ENCODE assay signal across 25 cellular contexts in the genomic region with DNA sequence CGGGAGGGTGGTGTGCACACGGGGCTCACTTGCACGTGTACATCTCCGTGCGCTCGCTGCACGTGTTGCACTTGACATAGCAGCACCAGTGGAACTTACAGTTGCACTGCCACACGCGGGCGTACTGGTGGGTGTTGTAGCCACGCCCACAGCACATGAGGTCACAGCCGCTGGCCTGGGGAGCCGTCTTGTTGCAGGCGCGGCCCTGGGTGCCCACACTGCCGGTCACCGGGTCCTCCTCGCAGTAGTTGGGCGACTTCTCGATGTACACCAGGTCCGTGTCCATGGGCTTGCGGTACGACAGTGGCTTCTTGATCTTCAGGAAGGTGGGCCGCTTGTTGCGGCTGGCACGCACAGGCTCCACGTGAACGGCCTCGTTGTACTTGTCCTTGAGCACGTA.
"Had no signal": no experiment of that assay in that cellular context is flagged by ENCODE, and none has a peak within 500 bp of the region (broad histone marks: within the 10 kb centered on the region; RNA-seq: fewer than 3 reads in every experiment).

No MANE protein-coding gene starts in this region.

- H3K27ac Mint-ChIP-seq: activated CD4-positive, alpha-beta memory T cell treated with anti-CD3 and anti-CD28 coated beads for 36 hours; activated CD4-positive, alpha-beta T cell treated with anti-CD3 and anti-CD28 coated beads, Interleukin-2, amount 10 ng/mL, durations not matched to agents 7 days and 5 days; activated naive CD4-positive, alpha-beta T cell treated with anti-CD3 and anti-CD28 coated beads for 36 hours; activated naive CD8-positive, alpha-beta T cell; T-helper 17 cell had no signal

- H3K4me3 Mint-ChIP-seq: activated CD4-positive, alpha-beta memory T cell treated with anti-CD3 and anti-CD28 coated beads for 36 hours; activated CD4-positive, alpha-beta T cell treated with anti-CD3 and anti-CD28 coated beads, Interleukin-2, amount 10 ng/mL, durations not matched to agents 7 days and 5 days; activated naive CD4-positive, alpha-beta T cell treated with anti-CD3 and anti-CD28 coated beads for 36 hours; activated naive CD8-positive, alpha-beta T cell; activated T-cell treated with anti-CD3 and anti-CD28 coated beads, Interleukin-2, amount 50 U/mL, for 4 hours; brain; central memory CD8-positive, alpha-beta T cell; T-helper 17 cell had no signal

- ATAC-seq: activated T-cell treated with anti-CD3 and anti-CD28 coated beads, Interleukin-2, amount 50 U/mL, for 4 hours; Panc1; T-helper 17 cell had no signal

- H3K9ac ChIP-seq: KMS-11 had no signal

- DNase-seq: activated CD4-positive, alpha-beta memory T cell treated with anti-CD3 and anti-CD28 coated beads for 36 hours; activated CD4-positive, alpha-beta T cell treated with anti-CD3 and anti-CD28 coated beads, Interleukin-2, amount 10 ng/mL, durations not matched to agents 7 days and 5 days; activated CD4-positive, CD25-positive, alpha-beta regulatory T cell; activated CD8-positive, alpha-beta memory T cell treated with anti-CD3 and anti-CD28 coated beads for 24 hours; activated effector memory CD4-positive, alpha-beta T cell treated with anti-CD3 and anti-CD28 coated beads, Interleukin-2, amount 50 U/mL, for 16 hours; activated naive CD4-positive, alpha-beta T cell treated with anti-CD3 and anti-CD28 coated beads for 36 hours; activated T-cell treated with anti-CD3 and anti-CD28 coated beads, Interleukin-2, amount 50 U/mL, for 4 hours; NCI-H1092; NCI-H1417; NCI-H2171; NCI-H2227 treated with DMSO at 0.1 percent for 48 hours; NCI-H446 treated with DMSO at 0.1 percent for 48 hours; NCI-H524 treated with DMSO at 0.1 percent for 48 hours; NCI-H774; NK-92 treated with Interleukin-12 subunit alpha and Interleukin-12 subunit beta, amount 100 ng/mL, for 24 hours; OCI-M1; SHP77 treated with DMSO at 0.1 percent for 48 hours; T-helper 17 cell; T-helper 9 cell had no signal

- H3K27me3 Mint-ChIP-seq: activated CD4-positive, alpha-beta memory T cell treated with anti-CD3 and anti-CD28 coated beads for 36 hours; activated CD4-positive, alpha-beta T cell treated with anti-CD3 and anti-CD28 coated beads, Interleukin-2, amount 10 ng/mL, durations not matched to agents 7 days and 5 days; activated naive CD8-positive, alpha-beta T cell; T-helper 17 cell had no signal

- H3K27ac ChIP-seq: KMS-11, VCaP had no signal

- H3K4me1 Mint-ChIP-seq: activated CD4-positive, alpha-beta T cell treated with anti-CD3 and anti-CD28 coated beads, Interleukin-2, amount 10 ng/mL, durations not matched to agents 7 days and 5 days; central memory CD8-positive, alpha-beta T cell; T-helper 17 cell had no signal

- H3K4me2 ChIP-seq: KMS-11 had no signal
